25 cellular contexts compared by ENCODE assay signal in the genomic region with DNA sequence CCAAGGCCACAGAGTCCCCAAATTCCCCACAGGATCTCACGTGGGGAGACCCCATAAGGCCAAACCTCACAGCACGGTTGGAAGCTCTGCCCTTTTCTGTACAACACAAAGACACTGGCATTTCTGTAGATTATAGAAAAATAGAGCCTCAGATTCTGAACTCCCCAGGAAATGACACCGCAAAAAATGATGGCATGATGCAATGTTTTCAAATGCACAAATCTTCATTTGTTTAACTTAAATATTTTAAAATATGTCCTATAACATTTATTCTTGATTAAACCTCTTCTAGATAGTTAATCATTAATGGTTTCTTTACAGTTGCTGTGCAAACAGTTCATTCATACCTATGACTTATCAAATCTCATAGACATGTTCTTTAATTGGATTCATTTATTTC. TPM values are rescaled to one million over a fixed set of nuclear protein-coding genes. Genes with fewer than 3 reads are reported as not detected.
DNase-seq lines count a peak whose midpoint lies in the region; ATAC-seq, FAIRE-seq and TF ChIP-seq lines count a peak whose summit lies in the region.
"Had no signal": no experiment of that assay in that cellular context is flagged by ENCODE, and none has a peak within 500 bp of the region (broad histone marks: within the 10 kb centered on the region; RNA-seq: fewer than 3 reads in every experiment).

No MANE protein-coding gene starts in this region.

- TF ChIP-seq CTCF in HFFc6 (IDR thresholded peaks at IDR 0.05), result no peak
- TF ChIP-seq CTCF in K562 (IDR thresholded peaks at IDR 0.05 in 2 of 3, conservative IDR thresholded peaks at IDR 0.05 in 1 of 3; ENCODE audit: insufficient read depth in 2 of 3, low read depth in 1 of 3, low read length in 3 of 3), result no peak
- no peak for TF ChIP-seq CTCF in osteoblast (IDR thresholded peaks at IDR 0.05; ENCODE audit: extremely low read depth, low read depth, low read length)

- TF ChIP-seq POLR2A in K562 (conservative IDR thresholded peaks at IDR 0.05), result no peak

- CTCF ChIA-PET in K562 (lab: Yijun Ruan, JAX; ENCODE audit: low intra/inter-chr PET ratio), result no interaction called here

- H3K27ac ChIP-seq in K562 (ENCODE audit: extremely low read depth, low read depth, low read length), result no peak overlapping the region
- H3K27ac ChIP-seq in osteoblast (ENCODE audit: low read depth, low read length), result no peak overlapping the region
- H3K27ac ChIP-seq: HL-60, PC-9 had no signal

- no peak for TF ChIP-seq RAD21 in K562 (CRISPR knock-in tag; conservative IDR thresholded peaks at IDR 0.05 in 1 of 2, IDR thresholded peaks at IDR 0.05 in 1 of 2)

- H3K4me1 Mint-ChIP-seq in HFFc6 (ENCODE audit: low read depth), result peaks cover 58% of the 10 kb centered on the region

- H3K4me2 ChIP-seq in K562 (ENCODE audit: insufficient read depth, low read length) (no peak overlapping the region), osteoblast (ENCODE audit: insufficient read depth, low read length) (no peak overlapping the region)
- H3K4me2 ChIP-seq: PC-9 had no signal

- in situ Hi-C loops in K562 (cut with MboI), result no loop called here

- H3K4me3 ChIP-seq in K562 (no peak overlapping the region), osteoblast (ENCODE audit: insufficient read depth, low read length) (no peak overlapping the region)
- H3K4me3 ChIP-seq: GM12878, PC-9 had no signal

- no peak for TF ChIP-seq EP300 in K562 (IDR thresholded peaks at IDR 0.05; ENCODE audit: low read length)

- intact Hi-C loops in K562 (cut with micrococcal nuclease), result no loop called here

- peaks cover 31% of the 10 kb centered on the region for H3K36me3 Mint-ChIP-seq in HFFc6 (ENCODE audit: low read depth)

- H3K9ac ChIP-seq in K562 (ENCODE audit: insufficient read depth in 1 of 2, low read depth in 2 of 2, low read length in 2 of 2), result no peak overlapping the region

- POLR2A ChIA-PET in K562 (lab: Yijun Ruan, JAX), result no interaction called here

- H3K4me1 ChIP-seq in K562 (replicated peaks in 1 of 2; ENCODE audit: control insufficient read depth in 2 of 2, insufficient read depth in 2 of 2, low read length in 2 of 2), result no peaks in the 10 kb centered on the region
- H3K4me1 ChIP-seq in osteoblast (ENCODE audit: insufficient read depth, low read length), result no peaks in the 10 kb centered on the region
- H3K4me1 ChIP-seq: BE2C had no signal

- no peaks in the 10 kb centered on the region for H3K9me3 Mint-ChIP-seq in HFFc6
- H3K9me3 Mint-ChIP-seq: T-helper 2 cell treated with Interferon-gamma antibody and Interleukin-4, amounts not matched to agents 5 μg/mL and 100 μg/mL, for 36 hours had no signal

- no peak for FAIRE-seq in K562 (lab: Jason Lieb, UNC)
- FAIRE-seq: GM12878 had no signal

- no peak overlapping the region for H3K4me3 Mint-ChIP-seq in HFFc6
- H3K4me3 Mint-ChIP-seq: T-helper 2 cell treated with Interferon-gamma antibody and Interleukin-4, amounts not matched to agents 5 μg/mL and 100 μg/mL, for 36 hours had no signal

- DNase-seq in NOMO-1 treated with DMSO at 0.1 percent for 48 hours (lab: John Stamatoyannopoulos, UW; ENCODE audit: unreplicated experiment) (peak; percentile 3), NOMO-1 (lab: John Stamatoyannopoulos, UW; ENCODE audit: unreplicated experiment in 2 of 2) (no peak), HFFc6 (no peak), K562 (ENCODE audit: extremely low read depth in 1 of 4, low spot score in 3 of 4) (no peak), osteoblast (ENCODE audit: insufficient read length, low spot score, missing footprints) (no peak)
- DNase-seq: BE2C, DMS79 treated with DMSO at 0.1 percent for 48 hours, KG1, NCI-H1105, NCI-H146, NCI-H2029, NCI-H226, NCI-H524 treated with DMSO at 0.1 percent for 48 hours, PC-9, SIG-M5 had no signal

- 6% methylated on average over 3 of the region's 3 CpGs for WGBS in K562 (ENCODE audit: insufficient coverage, low coverage, missing lambda C conversion rate)

- H3K79me2 ChIP-seq in K562 (ENCODE audit: control insufficient read depth, insufficient read depth, low read length) (no peaks in the 10 kb centered on the region), osteoblast (ENCODE audit: insufficient read depth, low read length) (no peaks in the 10 kb centered on the region)

- H4K20me1 ChIP-seq in K562 (replicated peaks; ENCODE audit: control insufficient read depth, insufficient read depth, low read length), result no peaks in the 10 kb centered on the region
- H4K20me1 ChIP-seq in osteoblast (ENCODE audit: insufficient read depth, low read length), result no peaks in the 10 kb centered on the region

- peak overlapping the region; percentile 30; the same call in 1 of the 2 replicates for H3K27ac Mint-ChIP-seq in HFFc6
- H3K27ac Mint-ChIP-seq: T-helper 2 cell treated with Interferon-gamma antibody and Interleukin-4, amounts not matched to agents 5 μg/mL and 100 μg/mL, for 36 hours had no signal

- H2AFZ ChIP-seq in K562 (ENCODE audit: low read depth, low read length), result no peak overlapping the region
- no peak overlapping the region for H2AFZ ChIP-seq in osteoblast (ENCODE audit: low read length)
- H2AFZ ChIP-seq: PC-9 had no signal

- no peaks in the 10 kb centered on the region; the same call in 1 of the 2 replicates for H3K27me3 Mint-ChIP-seq in HFFc6 (ENCODE audit: insufficient read depth)

- peaks cover 3 to 5% of the 10 kb centered on the region in 2 experiments; a peak in 2 of 5 replicates for H3K27me3 ChIP-seq in K562 (ENCODE audit: control insufficient read depth in 2 of 2, insufficient read depth in 2 of 2, low read length in 2 of 2)
- peaks cover 7% of the 10 kb centered on the region for H3K27me3 ChIP-seq in osteoblast (ENCODE audit: insufficient read depth, low read length)

- no peaks in the 10 kb centered on the region for H3K9me1 ChIP-seq in K562 (ENCODE audit: control insufficient read depth, insufficient read depth, low read length)

- no peak for ATAC-seq in K562
- ATAC-seq in GM18909 (IDR thresholded peaks at IDR 0.05; ENCODE audit: poor library complexity, unreplicated experiment), result no peak
- ATAC-seq in HG03432 (IDR thresholded peaks at IDR 0.05; ENCODE audit: unreplicated experiment), result no peak
- no peak for ATAC-seq in GM19395 (IDR thresholded peaks at IDR 0.05; ENCODE audit: unreplicated experiment)
- ATAC-seq: GM12878, SK-N-SH treated with all-trans-retinoic acid at 6 μM for 48 hours had no signal

- H3K9me3 ChIP-seq in K562 (replicated peaks; ENCODE audit: control insufficient read depth, insufficient read depth, low read depth, low read length) (no peaks in the 10 kb centered on the region), osteoblast (ENCODE audit: low read depth, low read length) (no peaks in the 10 kb centered on the region)
- H3K9me3 ChIP-seq: BE2C had no signal

- no peaks in the 10 kb centered on the region for H3K36me3 ChIP-seq in K562 (ENCODE audit: control insufficient read depth, insufficient read depth, low read length)
- no peaks in the 10 kb centered on the region for H3K36me3 ChIP-seq in osteoblast (ENCODE audit: insufficient read depth, low read length)
- H3K36me3 ChIP-seq: BE2C had no signal

- BruUV-seq in K562 (replicated peaks; lab: Mats Ljungman, UMichigan), result no TSS peak

TF ChIP-seq in K562, 482 proteins besides CTCF, POLR2A, EP300 and RAD21 (continues in another document):
- TF ChIP-seq MCM7 (IDR thresholded peaks at IDR 0.05) (no peak), CEBPG (CRISPR knock-in tag; IDR thresholded peaks at IDR 0.05) (no peak), CEBPG (tag; conservative IDR thresholded peaks at IDR 0.05 in 1 of 2, IDR thresholded peaks at IDR 0.05 in 1 of 2) (peak; percentile 21 to 53; a peak in 2 of 4 replicates), ZNF184 (CRISPR knock-in tag; IDR thresholded peaks at IDR 0.05) (no peak), MAFG (tag; conservative IDR thresholded peaks at IDR 0.05) (0 out of 2 replicates have a peak, but pooled peaks have one; percentile 24)
- TF ChIP-seq, protein P1, sequence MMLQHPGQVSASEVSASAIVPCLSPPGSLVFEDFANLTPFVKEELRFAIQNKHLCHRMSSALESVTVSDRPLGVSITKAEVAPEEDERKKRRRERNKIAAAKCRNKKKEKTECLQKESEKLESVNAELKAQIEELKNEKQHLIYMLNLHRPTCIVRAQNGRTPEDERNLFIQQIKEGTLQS (IDR thresholded peaks at IDR 0.05), result peak; percentile 58
- TF ChIP-seq, protein P1 (CRISPR knock-in tag; conservative IDR thresholded peaks at IDR 0.05), result no peak
- TF ChIP-seq, protein P2, sequence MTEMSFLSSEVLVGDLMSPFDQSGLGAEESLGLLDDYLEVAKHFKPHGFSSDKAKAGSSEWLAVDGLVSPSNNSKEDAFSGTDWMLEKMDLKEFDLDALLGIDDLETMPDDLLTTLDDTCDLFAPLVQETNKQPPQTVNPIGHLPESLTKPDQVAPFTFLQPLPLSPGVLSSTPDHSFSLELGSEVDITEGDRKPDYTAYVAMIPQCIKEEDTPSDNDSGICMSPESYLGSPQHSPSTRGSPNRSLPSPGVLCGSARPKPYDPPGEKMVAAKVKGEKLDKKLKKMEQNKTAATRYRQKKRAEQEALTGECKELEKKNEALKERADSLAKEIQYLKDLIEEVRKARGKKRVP (CRISPR knock-in tag; IDR thresholded peaks at IDR 0.05), result 0 out of 2 replicates have a peak, but pooled peaks have one; percentile 10

RNA-seq across cellular contexts. Expression of a gene that starts 33.8 kb away (rescaled TPM):
- 10 to 100 TPM; 15.4 to 22.0 (median 18.2) TPM for total RNA-seq in HFFc6 (2021; fragmentation: NEBNext Ultra II Directional; extraction: Animal tissue kit (Norgen Biotek cat#: 25700))
- not detected in 2 replicates for total RNA-seq in K562 (2011; cell fraction: chromatin; rRNA removed; ENCODE audit: low replicate concordance)
- not detected in 2 replicates for total RNA-seq in K562 (2011; cell fraction: nucleolus; rRNA removed)
- total RNA-seq in K562 (2011; cell fraction: nucleoplasm; rRNA removed), result not detected in 2 replicates
- not detected in 2 replicates for total RNA-seq in K562 (2014; rRNA removed)
- total RNA-seq in K562 (2014; rRNA removed; fragmentation: Illumina TruSeq; extraction: Trizol), result not detected in 2 replicates
- total RNA-seq in K562 (2015; rRNA removed; fragmentation: Illumina TruSeq; extraction: Trizol), result not detected in 2 replicates
- total RNA-seq in K562 (2021), result not detected in 2 replicates
- polyA plus RNA-seq in K562 (2011; rRNA removed), result not detected in 2 replicates
- polyA plus RNA-seq in K562 (2011; cell fraction: cytosol; rRNA removed), result not detected in 2 replicates
- not detected in 2 replicates for polyA plus RNA-seq in K562 (2011; cell fraction: nucleus; rRNA removed)
- polyA plus RNA-seq in K562 (2012), result not detected in 2 replicates
- not detected in 2 replicates for polyA plus RNA-seq in K562 (2014; fragmentation: Illumina TruSeq; extraction: Trizol)
- not detected for polyA plus RNA-seq in K562 (2014; fragmentation: Nextera tagmentation; extraction: Ambion mirVana)
- not detected in 2 replicates for polyA plus RNA-seq in K562 (2014; rRNA removed)
- not detected in 2 replicates for polyA minus RNA-seq in K562 (2011; rRNA and poly(A)+ RNA removed)
- not detected in 2 replicates for polyA minus RNA-seq in K562 (2011; cell fraction: cytosol; rRNA and poly(A)+ RNA removed)
- polyA minus RNA-seq in K562 (2011; cell fraction: nucleus; rRNA and poly(A)+ RNA removed), result not detected in 2 replicates
- under 0.01 and 0.36 TPM in 2 replicates for total RNA-seq in osteoblast
- total RNA-seq: A172, GM12878, H4, HT1080 had no signal
- polyA plus RNA-seq: GM12878 had no signal

Comparison
In these comparisons a context has a peak if more than half of its experiments do, and no peak if none do; other contexts are left out.
1. RNA of a gene that starts 33.8 kb away (total RNA-seq): 15.4 to 22.0 TPM in HFFc6; under 0.01 to 0.36 TPM in osteoblast and not detected in K562; every median in the first group is over 10 times any median in the second.